8 cellular contexts compared by ENCODE assay signal in genomic region chr1:84303154-84303830, GRCh38. TPM values are rescaled to one million over a fixed set of nuclear protein-coding genes. Genes with fewer than 3 reads are reported as not detected.
DNase-seq lines count a peak whose midpoint lies in the region; ATAC-seq, FAIRE-seq and TF ChIP-seq lines count a peak whose summit lies in the region.

No MANE protein-coding gene starts in this region.

- H3K36me3 Mint-ChIP-seq in activated B cell treated with CpG ODN at 0.5 μM for 24 hours (ENCODE audit: low read depth) = peaks cover 2% of the 10 kb centered on the region

- WGBS in thymus = 12% methylated on average over 4 of the region's 4 CpGs

- peak overlapping the region; percentile 71 for H3K4me3 Mint-ChIP-seq in activated B cell treated with CpG ODN at 0.5 μM for 24 hours

- BruUV-seq in A673 (replicated peaks; lab: Mats Ljungman, UMichigan) = no TSS peak

- ATAC-seq in activated B cell treated with CpG ODN at 0.5 μM for 24 hours (ENCODE audit: low read depth) (no peak), GM19035 (IDR thresholded peaks at IDR 0.05; ENCODE audit: unreplicated experiment) (no peak), HG03354 (IDR thresholded peaks at IDR 0.05; ENCODE audit: poor library complexity, severe bottlenecking, unreplicated experiment) (no peak), GM21447 (IDR thresholded peaks at IDR 0.05; ENCODE audit: unreplicated experiment) (no peak)

- intact Hi-C loops in A673 (cut with micrococcal nuclease; ENCODE audit: unreplicated experiment) (loop anchor here (5.0 kb wide), 1 partner anchor 161 kb away; the partner anchor contains the start of gene PRKACB), activated B cell treated with CpG ODN at 0.5 μM for 24 hours (cut with micrococcal nuclease) (loop anchor here (5.0 kb wide), 4 partner anchors 84 to 644 kb away; partner anchors contain the start of gene CTBS)

- peaks cover 6% of the 10 kb centered on the region for H3K27me3 Mint-ChIP-seq in activated B cell treated with CpG ODN at 0.5 μM for 24 hours

- H3K4me3 ChIP-seq in A673 (ENCODE audit: low read depth, low read length, poor library complexity, severe bottlenecking) = peak overlapping the region; percentile 32
- H3K4me3 ChIP-seq in thymus (ENCODE audit: low read length) = peak overlapping the region; percentile 55

- H3K4me1 ChIP-seq in A673 (ENCODE audit: insufficient read depth, low read length, poor library complexity, severe bottlenecking) (peaks cover 32% of the 10 kb centered on the region), thymus (ENCODE audit: control insufficient read depth, insufficient read depth, low read length) (peaks cover 4% of the 10 kb centered on the region)

- peak overlapping the region; percentile 46 for H3K27ac Mint-ChIP-seq in activated B cell treated with CpG ODN at 0.5 μM for 24 hours

- peaks cover 32% of the 10 kb centered on the region for H3K4me1 Mint-ChIP-seq in activated B cell treated with CpG ODN at 0.5 μM for 24 hours

- POLR2A ChIA-PET in A673 (lab: Charles Lee; ENCODE audit: low non-redundant PET) = no interaction called here
- POLR2A ChIA-PET in activated B cell treated with CpG ODN at 0.5 μM for 24 hours (lab: Charles Lee) = interaction anchor here (0.9 kb wide), 1 partner anchor 972 kb away, joined by 4 read pairs; no protein-coding TSS in a partner anchor

- CTCF ChIA-PET in A673 (lab: Charles Lee) = no interaction called here
- CTCF ChIA-PET in activated B cell treated with CpG ODN at 0.5 μM for 24 hours (lab: Charles Lee) = interaction anchor here (0.6 to 1.2 kb wide), 3 partner anchors 133 to 527 kb away, joined by 3 to 5 read pairs (median 3); partner anchors contain the start of gene PRKACB

- H3K9me3 Mint-ChIP-seq in activated B cell treated with CpG ODN at 0.5 μM for 24 hours = peaks cover 13% of the 10 kb centered on the region

- no peak for DNase-seq in A673 (ENCODE audit: low spot score)
- DNase-seq in GM19239 (ENCODE audit: insufficient read length, low spot score) = no peak
- DNase-seq in activated B cell treated with CpG ODN at 0.5 μM for 24 hours = no peak

- H3K36me3 ChIP-seq in A673 (ENCODE audit: insufficient read depth, low read length, poor library complexity, severe bottlenecking) (no peaks in the 10 kb centered on the region), thymus (ENCODE audit: control insufficient read depth, insufficient read depth) (no peaks in the 10 kb centered on the region)

- H3K9me3 ChIP-seq in A673 (ENCODE audit: low read depth, low read length, poor library complexity, severe bottlenecking) (no peaks in the 10 kb centered on the region), thymus (ENCODE audit: control insufficient read depth) (no peaks in the 10 kb centered on the region)

- TF ChIP-seq CTCF in A673 (conservative IDR thresholded peaks at IDR 0.05; ENCODE audit: low read depth, low read length) = no peak
- no peak for TF ChIP-seq CTCF in activated B cell treated with CpG ODN at 0.5 μM for 24 hours (IDR thresholded peaks at IDR 0.05)

- peak overlapping the region; percentile 60 for H3K27ac ChIP-seq in A673 (ENCODE audit: low read depth, low read length, poor library complexity, severe bottlenecking)
- peak overlapping the region; percentile 80 for H3K27ac ChIP-seq in layer of hippocampus (ENCODE audit: low read depth, low read length)
- peak overlapping the region; percentile 75 for H3K27ac ChIP-seq in thymus (ENCODE audit: low read depth)

- H3K27me3 ChIP-seq in A673 (replicated peaks; ENCODE audit: insufficient read depth, low read depth, low read length, poor library complexity) (no peaks in the 10 kb centered on the region), layer of hippocampus (ENCODE audit: control insufficient read depth, insufficient read depth, low read length) (no peaks in the 10 kb centered on the region), thymus (ENCODE audit: control insufficient read depth, insufficient read depth) (no peaks in the 10 kb centered on the region)

- FAIRE-seq in GM19239 (lab: Jason Lieb, UNC) = peak; percentile 28

RNA-seq across cellular contexts. Expression of gene SAMD13, which starts 1.8 kb away (rescaled TPM):
- 1.2 and 1.6 TPM in 2 replicates for total RNA-seq in A673 (2021)
- total RNA-seq in activated B cell treated with CpG ODN at 0.5 μM for 24 hours = 0.18 TPM in 1 of 2 replicates, not detected in the other
- polyA plus RNA-seq in thymus = 2.6 TPM
